Comparison of ENCODE assay signal across 8 cellular contexts in the genomic region with DNA sequence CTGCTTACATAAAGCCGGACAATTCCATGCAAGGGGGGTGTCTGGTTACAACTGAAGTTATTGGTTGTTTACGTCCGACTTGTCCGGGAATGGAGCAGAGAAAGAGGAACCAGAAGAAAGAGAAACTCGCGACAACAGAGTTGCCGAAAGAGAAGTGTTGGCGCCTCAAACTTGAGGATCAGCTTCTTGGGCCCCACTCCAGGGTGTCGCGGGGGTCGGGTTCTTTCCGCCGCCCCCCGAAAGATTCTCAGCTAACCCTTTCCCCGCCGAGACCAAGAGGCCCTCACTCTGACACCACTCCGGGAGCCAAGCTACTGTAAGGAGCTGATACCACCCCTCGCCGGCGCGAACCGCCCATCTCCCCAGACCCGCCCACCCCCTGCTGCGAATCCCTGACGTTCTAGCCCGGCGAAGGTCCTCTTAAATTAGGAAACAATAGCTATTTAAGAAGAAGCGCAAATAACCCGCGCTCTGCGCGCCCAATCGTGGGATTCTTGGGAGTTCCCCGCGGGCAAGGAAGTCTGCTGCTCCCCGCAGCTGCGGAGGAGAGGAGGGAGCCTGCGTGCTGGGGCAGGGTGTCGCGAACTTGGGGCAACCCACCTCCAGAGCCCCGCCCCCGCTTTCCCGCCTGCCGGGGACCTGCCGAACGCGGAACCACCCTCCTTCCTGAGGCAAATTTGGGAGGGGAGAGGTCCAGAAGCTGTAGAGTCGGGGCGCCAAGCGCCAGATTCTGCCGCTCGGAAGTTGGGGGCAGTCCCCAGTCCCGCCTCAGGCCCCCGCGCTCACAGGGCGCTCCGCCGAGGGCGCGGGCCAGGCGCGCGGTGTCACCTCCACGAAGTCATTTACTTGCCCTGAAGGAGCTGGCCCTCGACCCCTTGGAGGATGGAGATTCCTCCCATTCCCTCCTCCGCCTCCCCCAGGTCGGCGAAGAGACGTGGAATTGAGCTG. TPM values are rescaled to one million over a fixed set of nuclear protein-coding genes. Genes with fewer than 3 reads are reported as not detected.
DNase-seq lines count a peak whose midpoint lies in the region; FAIRE-seq and TF ChIP-seq lines count a peak whose summit lies in the region.

No MANE protein-coding gene starts in this region.

- in situ Hi-C loops in astrocyte of the cerebellum (cut with HindIII; ENCODE audit: low sequenced_read_pairs) = loop anchor here (25.0 kb wide), 1 partner anchor 914 kb away; no protein-coding TSS in a partner anchor

- intact Hi-C loops in stomach (cut with DNase I; ENCODE audit: low total_unique reads) = no loop called here

- H4K20me1 ChIP-seq in keratinocyte (ENCODE audit: control insufficient read depth, extremely low read depth, insufficient read depth, low read length) = no peaks in the 10 kb centered on the region

- H3K4me1 ChIP-seq in keratinocyte (ENCODE audit: control insufficient read depth, extremely low read depth, insufficient read depth, low read length) (peaks cover 16% of the 10 kb centered on the region), stomach (peaks cover 15 to 35% (median 28%) of the 10 kb centered on the region in 4 donors)

- DNase-seq in ELR (ENCODE audit: low read depth) (peak; percentile 36), NB4 (ENCODE audit: low read depth) (peak; percentile 47), astrocyte of the cerebellum (ENCODE audit: low read depth) (no peak), keratinocyte (ENCODE audit: low read depth, low spot score) (no peak), stomach (no peak), NCI-H446 (lab: John Stamatoyannopoulos, UW) (no peak), HEK293T (ENCODE audit: extremely low spot score) (no peak), NCI-H510A treated with DMSO at 0.1 percent for 48 hours (lab: John Stamatoyannopoulos, UW) (no peak)

- H3K4me2 ChIP-seq in keratinocyte (ENCODE audit: control insufficient read depth, extremely low read depth, insufficient read depth, low read depth, low read length) = peak overlapping the region; percentile 89

- H3K27me3 ChIP-seq in keratinocyte (ENCODE audit: control insufficient read depth, extremely low read depth, insufficient read depth, low read length) (peaks cover 54% of the 10 kb centered on the region), stomach (peaks cover 37 to 99% (median 66%) of the 10 kb centered on the region in 3 donors)

- H3K9ac ChIP-seq in keratinocyte (ENCODE audit: control insufficient read depth, extremely low read depth, insufficient read depth, low read length) = no peak overlapping the region

- H3K79me2 ChIP-seq in keratinocyte (ENCODE audit: control insufficient read depth, insufficient read depth, low read length) = no peaks in the 10 kb centered on the region

- WGBS in stomach, 5 donors = 3 to 9% (median 4%) methylated on average over 39 to 69 of the region's 69 CpGs

- CTCF ChIA-PET in HEK293T (lab: Yijun Ruan, JAX) = no interaction called here

- no peaks in the 10 kb centered on the region for H3K9me1 ChIP-seq in keratinocyte (ENCODE audit: control insufficient read depth, extremely low read depth, insufficient read depth, low read length)

- no peak for FAIRE-seq in keratinocyte (lab: Jason Lieb, UNC)

- POLR2A ChIA-PET in HEK293T (lab: Yijun Ruan, JAX) = no interaction called here

- H2AFZ ChIP-seq in keratinocyte (ENCODE audit: control insufficient read depth, low read length) = peak overlapping the region; percentile 44

- TF ChIP-seq EP300 in stomach (IDR thresholded peaks at IDR 0.05) = no peak

- TF ChIP-seq CTCF in NB4 (IDR thresholded peaks at IDR 0.05; ENCODE audit: low read depth, low read length) (no peak), astrocyte of the cerebellum (IDR thresholded peaks at IDR 0.05; ENCODE audit: low read depth, low read length, missing control alignments) (no peak), keratinocyte (optimal IDR thresholded peaks at IDR 0.05 in 1 of 3, IDR thresholded peaks at IDR 0.05 in 1 of 3, conservative IDR thresholded peaks at IDR 0.05 in 1 of 3; ENCODE audit: extremely low read depth in 1 of 3, insufficient read depth in 2 of 3, low read length in 3 of 3) (no peak), stomach (IDR thresholded peaks at IDR 0.05) (no peak)

- dilution Hi-C loops in keratinocyte (cut with MboI; ENCODE audit: extremely low pct_ligation_motif_present, low sequenced_read_pairs) = no loop called here

- TF ChIP-seq POLR2A in NB4 (IDR thresholded peaks at IDR 0.05; ENCODE audit: extremely low read depth, insufficient read length) (no peak), stomach (IDR thresholded peaks at IDR 0.05) (no peak)

- H3K36me3 ChIP-seq in keratinocyte (ENCODE audit: control insufficient read depth in 2 of 2, extremely low read depth in 1 of 2, insufficient read depth in 2 of 2, low read length in 2 of 2) = no peaks in the 10 kb centered on the region
- no peaks in the 10 kb centered on the region for H3K36me3 ChIP-seq in stomach

- H3K27ac ChIP-seq in keratinocyte (ENCODE audit: control insufficient read depth, insufficient read depth, low read length) (no peak overlapping the region), stomach (no peak overlapping the region)

- H3K4me3 ChIP-seq in NB4 (ENCODE audit: low read depth, low read length) (peak overlapping the region; percentile 25), astrocyte of the cerebellum (ENCODE audit: low read depth, low read length) (peak overlapping the region; percentile 43), keratinocyte (ENCODE audit: control insufficient read depth in 2 of 3, extremely low read depth in 1 of 3, insufficient read depth in 2 of 3, low read depth in 1 of 3, low read length in 3 of 3) (peak overlapping the region; percentile 33 to 66 (median 60)), stomach (peak overlapping the region; percentile 33 to 52 (median 46))

- H3K9me3 ChIP-seq in keratinocyte (ENCODE audit: control insufficient read depth, low read depth, low read length) (no peaks in the 10 kb centered on the region), stomach (peaks cover 0 to 3% (median 0%) of the 10 kb centered on the region in 4 donors)

TF ChIP-seq in HEK293T, 16 proteins besides CTCF, POLR2A, EP300 and RAD21:
- TF ChIP-seq FOXM1 (IDR thresholded peaks at IDR 0.05; ENCODE audit: borderline replicate concordance) (no peak), ARNT (IDR thresholded peaks at IDR 0.05) (no peak), ELF4 (IDR thresholded peaks at IDR 0.05) (no peak), FOXK2 (IDR thresholded peaks at IDR 0.05) (no peak), NFRKB (IDR thresholded peaks at IDR 0.05) (no peak), HDGF (IDR thresholded peaks at IDR 0.05; ENCODE audit: borderline replicate concordance) (no peak), CTBP1 (IDR thresholded peaks at IDR 0.05; ENCODE audit: borderline replicate concordance) (no peak), LEF1 (IDR thresholded peaks at IDR 0.05; ENCODE audit: borderline replicate concordance) (no peak), FOXA1 (IDR thresholded peaks at IDR 0.05) (no peak), SP1 (IDR thresholded peaks at IDR 0.05) (no peak), L3MBTL2 (conservative IDR thresholded peaks at IDR 0.05) (no peak), ZNF384 (IDR thresholded peaks at IDR 0.05) (no peak), TARDBP (IDR thresholded peaks at IDR 0.05) (no peak), SUZ12 (IDR thresholded peaks at IDR 0.05) (no peak), BHLHE40 (IDR thresholded peaks at IDR 0.05; ENCODE audit: borderline replicate concordance) (no peak)
- TF ChIP-seq, protein P1, sequence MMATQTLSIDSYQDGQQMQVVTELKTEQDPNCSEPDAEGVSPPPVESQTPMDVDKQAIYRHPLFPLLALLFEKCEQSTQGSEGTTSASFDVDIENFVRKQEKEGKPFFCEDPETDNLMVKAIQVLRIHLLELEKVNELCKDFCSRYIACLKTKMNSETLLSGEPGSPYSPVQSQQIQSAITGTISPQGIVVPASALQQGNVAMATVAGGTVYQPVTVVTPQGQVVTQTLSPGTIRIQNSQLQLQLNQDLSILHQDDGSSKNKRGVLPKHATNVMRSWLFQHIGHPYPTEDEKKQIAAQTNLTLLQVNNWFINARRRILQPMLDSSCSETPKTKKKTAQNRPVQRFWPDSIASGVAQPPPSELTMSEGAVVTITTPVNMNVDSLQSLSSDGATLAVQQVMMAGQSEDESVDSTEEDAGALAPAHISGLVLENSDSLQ (IDR thresholded peaks at IDR 0.05) = no peak

RNA-seq across cellular contexts. Expression of a gene that starts 8.5 kb away (rescaled TPM):
- polyA plus RNA-seq in keratinocyte (not detected in 3 replicates), stomach (not detected)
- not detected for polyA plus RNA-seq in keratinocyte (2011; ENCODE audit: low read depth)
- polyA plus RNA-seq in keratinocyte (2011; cell fraction: cytosol; rRNA removed) = not detected in 2 replicates
- not detected in 2 replicates for polyA plus RNA-seq in keratinocyte (2011; cell fraction: nucleus; rRNA removed)
- polyA plus RNA-seq in keratinocyte (2012; ENCODE audit: low replicate concordance) = not detected in 2 replicates
- not detected in 3 replicates for polyA minus RNA-seq in keratinocyte
- not detected for polyA minus RNA-seq in keratinocyte (2011; cell fraction: cytosol; rRNA and poly(A)+ RNA removed)
- polyA minus RNA-seq in keratinocyte (2011; cell fraction: nucleus; rRNA and poly(A)+ RNA removed) = not detected in 2 replicates
- total RNA-seq in stomach = not detected

Comparison
In these comparisons a context has a peak if more than half of its experiments do, and no peak if none do; other contexts are left out.
1. DNase-seq: peak in ELR (single experiment) and NB4 (single experiment); none in astrocyte of the cerebellum (single experiment), keratinocyte (single experiment), stomach (single experiment), NCI-H446 (0 of 2), HEK293T (single experiment) and NCI-H510A treated with DMSO at 0.1 percent for 48 hours (single experiment).
2. Peak in every context shown above with its lines, with median percentiles within 50 percentile points of each other: H3K4me3 ChIP-seq.